In genomic region chr2:237459741-237460174, GRCh38 we compare ENCODE assay signal across 15 cellular contexts. TPM values are rescaled to one million over a fixed set of nuclear protein-coding genes. Genes with fewer than 3 reads are reported as not detected.
DNase-seq lines count a peak whose midpoint lies in the region; ATAC-seq and TF ChIP-seq lines count a peak whose summit lies in the region.
"Had no signal": no experiment of that assay in that cellular context is flagged by ENCODE, and none has a peak within 500 bp of the region (broad histone marks: within the 10 kb centered on the region; RNA-seq: fewer than 3 reads in every experiment).

No MANE protein-coding gene starts in this region.

- H3K4me3 ChIP-seq in choroid plexus epithelial cell (ENCODE audit: low read depth, low read length) = no peak overlapping the region
- no peak overlapping the region for H3K4me3 ChIP-seq in thyroid gland (replicated peaks in 1 of 3)
- H3K4me3 ChIP-seq: uterus had no signal

- 83 to 84% methylated on average over 3 of the region's 3 CpGs for WGBS in thyroid gland, 2 donors

- no peaks in the 10 kb centered on the region for H3K9me3 ChIP-seq in thyroid gland
- H3K9me3 ChIP-seq: uterus had no signal

- ATAC-seq in omental fat pad (ENCODE audit: low FRiP score) (peak; percentile 54), GM21381 (IDR thresholded peaks at IDR 0.05; ENCODE audit: unreplicated experiment) (no peak), HG02763 (IDR thresholded peaks at IDR 0.05; ENCODE audit: unreplicated experiment) (no peak), GM18861 (IDR thresholded peaks at IDR 0.05; ENCODE audit: unreplicated experiment) (no peak)
- ATAC-seq: activated CD8-positive, alpha-beta T cell treated with anti-CD3 and anti-CD28 coated beads, Interleukin-2, amount 10 ng/mL, durations not matched to agents 7 days and 5 days had no signal

- DNase-seq in Caki2 (ENCODE audit: low read depth) (peak; percentile 63), M059J (ENCODE audit: low read depth) (peak; percentile 94), choroid plexus epithelial cell (ENCODE audit: low read depth) (peak; percentile 91), omental fat pad (ENCODE audit: low spot score) (no peak), thyroid gland (no peak)
- DNase-seq: activated CD8-positive, alpha-beta T cell treated with anti-CD3 and anti-CD28 coated beads, Interleukin-2, amount 10 ng/mL, durations not matched to agents 7 days and 5 days; activated naive CD8-positive, alpha-beta T cell treated with anti-CD3 and anti-CD28 coated beads, Interleukin-2, amount 10 ng/mL, durations not matched to agents 7 days and 5 days; CD4-positive, alpha-beta T cell; GOT3; NCI-H2081 treated with DMSO at 0.1 percent for 48 hours; small intestine; uterus had no signal

- no peak for TF ChIP-seq POLR2A in thyroid gland (IDR thresholded peaks at IDR 0.05)

- intact Hi-C loops in thyroid gland (cut with DNase I) = no loop called here

- in situ Hi-C loops in Caki2 (cut with HindIII; ENCODE audit: low pct_unique_long_range_greater_than_20kb, low sequenced_read_pairs) = no loop called here

- H3K27ac ChIP-seq in thyroid gland = no peak overlapping the region
- H3K27ac ChIP-seq: uterus had no signal

- H3K36me3 ChIP-seq in thyroid gland = no peaks in the 10 kb centered on the region
- H3K36me3 ChIP-seq: uterus had no signal

- no peaks in the 10 kb centered on the region for H3K27me3 ChIP-seq in thyroid gland
- H3K27me3 ChIP-seq: uterus had no signal

- H3K4me1 ChIP-seq in thyroid gland = peaks cover 0 to 5% of the 10 kb centered on the region in 2 donors

- no peak for TF ChIP-seq CTCF in choroid plexus epithelial cell (conservative IDR thresholded peaks at IDR 0.05; ENCODE audit: low read depth, low read length)
- no peak for TF ChIP-seq CTCF in omental fat pad (IDR thresholded peaks at IDR 0.05)
- TF ChIP-seq CTCF in thyroid gland (IDR thresholded peaks at IDR 0.05) = no peak

RNA-seq across cellular contexts. Expression of gene MLPH, which starts 27.3 kb away (rescaled TPM):
- total RNA-seq in Caki2 (2014; rRNA removed; shearing (Covaris generic); ENCODE audit: low replicate concordance) = 27.2 and 33.8 TPM in 2 replicates
- 50.7 and 68.8 TPM in 2 replicates for total RNA-seq in M059J (2014; rRNA removed; shearing (Covaris generic))
- 10 to 100 TPM in 1 of 4 donors, 1 to 10 TPM in 3; 3.8 to 23.6 (median 6.4) TPM for total RNA-seq in omental fat pad
- total RNA-seq in thyroid gland = 100 to 1,000 TPM in 1 of 4 donors, 10 to 100 TPM in 3; 41.3 to 107 (median 58.6) TPM
- total RNA-seq: activated CD8-positive, alpha-beta T cell treated with anti-CD3 and anti-CD28 coated beads, Interleukin-2, amount 10 ng/mL, durations not matched to agents 7 days and 5 days; activated naive CD8-positive, alpha-beta T cell treated with anti-CD3 and anti-CD28 coated beads, Interleukin-2, amount 10 ng/mL, durations not matched to agents 7 days and 5 days had no signal

RNA-seq across cellular contexts. Expression of gene COL6A3, which starts 45.8 kb away (rescaled TPM):
- 0.41 and 0.98 TPM in 2 replicates for total RNA-seq in Caki2 (2014; rRNA removed; shearing (Covaris generic); ENCODE audit: low replicate concordance)
- total RNA-seq in M059J (2014; rRNA removed; shearing (Covaris generic)) = 2.1 and 3.5 TPM in 2 replicates
- total RNA-seq in omental fat pad = 100 to 1,000 TPM; 105 to 712 (median 274) TPM
- 100 to 1,000 TPM in 3 of 4 donors, 10 to 100 TPM in 1; 82.6 to 168 (median 146) TPM for total RNA-seq in thyroid gland

Comparison
In these comparisons a context has a peak if more than half of its experiments do, and no peak if none do; other contexts are left out.
1. DNase-seq: peak in Caki2 (single experiment), M059J (single experiment) and choroid plexus epithelial cell (single experiment); none in omental fat pad (single experiment) and thyroid gland (0 of 2).
2. RNA of gene COL6A3, which starts 45.8 kb away (total RNA-seq): 105 to 712 TPM in omental fat pad and 82.6 to 168 TPM in thyroid gland; 2.1 to 3.5 TPM in M059J and 0.41 to 0.98 TPM in Caki2; every median in the first group is over 10 times any median in the second.